In genomic region chr5:116772152-116772501, GRCh38 we compare ENCODE assay signal across 13 cellular contexts.
A peak's percentile ranks its signal among the peaks of the same experiment; 100 is the strongest.
DNase-seq lines count a peak whose midpoint lies in the region; ATAC-seq and TF ChIP-seq lines count a peak whose summit lies in the region.
"Had no signal": no experiment of that assay in that cellular context is flagged by ENCODE, and none has a peak within 500 bp of the region (broad histone marks: within the 10 kb centered on the region; RNA-seq: fewer than 3 reads in every experiment).

No MANE protein-coding gene starts in this region.

- no CpG with 5 or more reads among the region's 1 CpG for WGBS in mesendoderm (ENCODE audit: extremely low coverage, insufficient coverage, low lambda C conversion rate)

- H3K4me3 Mint-ChIP-seq in activated T-helper 1 cell treated with anti-CD3 and anti-CD28 coated beads, Interleukin-12 subunit alpha, Interleukin-12 subunit beta, Interleukin-2, Interleukin-4 antibody, amounts not matched to agents 30 ng/mL and 10 ng/mL and 1 ng/mL, durations not matched to agents 14 hours and 24 hours and 36 hours: no peak overlapping the region

- H3K36me3 Mint-ChIP-seq in activated T-helper 1 cell treated with anti-CD3 and anti-CD28 coated beads, Interleukin-12 subunit alpha, Interleukin-12 subunit beta, Interleukin-2, Interleukin-4 antibody, amounts not matched to agents 30 ng/mL and 10 ng/mL and 1 ng/mL, durations not matched to agents 14 hours and 24 hours and 36 hours (ENCODE audit: low read depth): no peaks in the 10 kb centered on the region

- no peak overlapping the region for H3K56ac ChIP-seq in mesendoderm (ENCODE audit: low read length)

- H4K8ac ChIP-seq in mesendoderm (ENCODE audit: low read depth, low read length): no peak overlapping the region

- peak; percentile 53 for ATAC-seq in Right ventricle myocardium superior (ENCODE audit: poor library complexity)
- ATAC-seq in HG03520 (IDR thresholded peaks at IDR 0.05; ENCODE audit: unreplicated experiment): no peak
- ATAC-seq: A549 had no signal

- peak overlapping the region; percentile 94 for H3K18ac ChIP-seq in mesendoderm (ENCODE audit: low read length)

- H2BK5ac ChIP-seq in mesendoderm (ENCODE audit: low read length): no peak overlapping the region

- TF ChIP-seq CTCF in breast epithelium (IDR thresholded peaks at IDR 0.05): no peak

- no peak overlapping the region for H3K27ac Mint-ChIP-seq in activated T-helper 1 cell treated with anti-CD3 and anti-CD28 coated beads, Interleukin-12 subunit alpha, Interleukin-12 subunit beta, Interleukin-2, Interleukin-4 antibody, amounts not matched to agents 30 ng/mL and 10 ng/mL and 1 ng/mL, durations not matched to agents 14 hours and 24 hours and 36 hours

- H3K4me3 ChIP-seq in breast epithelium (no peak overlapping the region), mesendoderm (ENCODE audit: low read length) (no peak overlapping the region)
- H3K4me3 ChIP-seq: A549, SK-N-MC had no signal

- no peaks in the 10 kb centered on the region for H3K4me1 Mint-ChIP-seq in activated T-helper 1 cell treated with anti-CD3 and anti-CD28 coated beads, Interleukin-12 subunit alpha, Interleukin-12 subunit beta, Interleukin-2, Interleukin-4 antibody, amounts not matched to agents 30 ng/mL and 10 ng/mL and 1 ng/mL, durations not matched to agents 14 hours and 24 hours and 36 hours (ENCODE audit: low read depth)

- H3K9ac ChIP-seq in mesendoderm (ENCODE audit: low read length): no peak overlapping the region

- intact Hi-C loops in Right ventricle myocardium superior (cut with DNase I): no loop called here
- intact Hi-C loops in cardiac septum (cut with DNase I): no loop called here
- intact Hi-C loops in breast epithelium (cut with DNase I; ENCODE audit: low total_unique reads): no loop called here
- intact Hi-C loops in activated T-helper 1 cell treated with anti-CD3 and anti-CD28 coated beads, Interleukin-12 subunit alpha, Interleukin-12 subunit beta, Interleukin-2, Interleukin-4 antibody, amounts not matched to agents 30 ng/mL and 10 ng/mL and 1 ng/mL, durations not matched to agents 14 hours and 24 hours and 36 hours (cut with micrococcal nuclease): no loop called here

- peak overlapping the region; percentile 71 to 84 for H3K27ac ChIP-seq in breast epithelium
- no peak overlapping the region for H3K27ac ChIP-seq in mesendoderm (ENCODE audit: low read depth, low read length)
- H3K27ac ChIP-seq: A549, RWPE1, SK-N-MC had no signal

- H3K9me3 ChIP-seq in breast epithelium: no peaks in the 10 kb centered on the region
- H3K9me3 ChIP-seq: A549 had no signal

- no peak for TF ChIP-seq POLR2A in breast epithelium (IDR thresholded peaks at IDR 0.05)

- no peak overlapping the region for H3K4ac ChIP-seq in mesendoderm (ENCODE audit: low read depth, low read length)

- no peak overlapping the region for H4K5ac ChIP-seq in mesendoderm (ENCODE audit: low read length)

- H3K23ac ChIP-seq in mesendoderm (ENCODE audit: low read length): no peak overlapping the region

- H3K4me2 ChIP-seq in mesendoderm (ENCODE audit: low read length): no peak overlapping the region
- H3K4me2 ChIP-seq: A549 had no signal

- no peaks in the 10 kb centered on the region for H3K27me3 Mint-ChIP-seq in activated T-helper 1 cell treated with anti-CD3 and anti-CD28 coated beads, Interleukin-12 subunit alpha, Interleukin-12 subunit beta, Interleukin-2, Interleukin-4 antibody, amounts not matched to agents 30 ng/mL and 10 ng/mL and 1 ng/mL, durations not matched to agents 14 hours and 24 hours and 36 hours (ENCODE audit: insufficient read depth)

- no peaks in the 10 kb centered on the region for H3K36me3 ChIP-seq in breast epithelium
- H3K36me3 ChIP-seq in mesendoderm (ENCODE audit: control insufficient read depth, insufficient read depth, low read length): no peaks in the 10 kb centered on the region

- peak overlapping the region; percentile 92 for H2BK15ac ChIP-seq in mesendoderm (replicated peaks; ENCODE audit: low read depth)

- DNase-seq in Right ventricle myocardium superior (no peak), cardiac septum (ENCODE audit: low spot score) (no peak), breast epithelium (ENCODE audit: low spot score in 2 of 2) (no peak), mesendoderm (no peak), germinal center (ENCODE audit: low spot score) (no peak)
- no peak for DNase-seq in activated CD4-positive, CD25-positive, alpha-beta regulatory T cell treated with anti-CD3 and anti-CD28 coated beads, Interleukin-2, amount 50 U/mL, for 72 hours
- no peak for DNase-seq in activated T-helper 1 cell treated with anti-CD3 and anti-CD28 coated beads, Interleukin-12 subunit alpha, Interleukin-12 subunit beta, Interleukin-2, Interleukin-4 antibody, amounts not matched to agents 30 ng/mL and 10 ng/mL and 1 ng/mL, durations not matched to agents 14 hours and 24 hours and 36 hours (ENCODE audit: low spot score)
- DNase-seq: NCI-H1417 treated with DMSO at 0.1 percent for 48 hours, NCI-H1930 had no signal

- H3K9me3 Mint-ChIP-seq in activated T-helper 1 cell treated with anti-CD3 and anti-CD28 coated beads, Interleukin-12 subunit alpha, Interleukin-12 subunit beta, Interleukin-2, Interleukin-4 antibody, amounts not matched to agents 30 ng/mL and 10 ng/mL and 1 ng/mL, durations not matched to agents 14 hours and 24 hours and 36 hours: no peaks in the 10 kb centered on the region

- peak overlapping the region; percentile 45 for H2BK120ac ChIP-seq in mesendoderm (ENCODE audit: low read depth, low read length)

- no peaks in the 10 kb centered on the region for H3K79me2 ChIP-seq in mesendoderm (ENCODE audit: control insufficient read depth, insufficient read depth, low read length)

- no peaks in the 10 kb centered on the region for H3K79me1 ChIP-seq in mesendoderm (ENCODE audit: low read length)

- H3K27me3 ChIP-seq in breast epithelium (no peaks in the 10 kb centered on the region), mesendoderm (ENCODE audit: insufficient read depth, low read length, poor library complexity) (no peaks in the 10 kb centered on the region)

- no peak overlapping the region for H2AK5ac ChIP-seq in mesendoderm (ENCODE audit: low read length)

- peaks cover 0 to 10% of the 10 kb centered on the region in 2 donors for H3K4me1 ChIP-seq in breast epithelium
- H3K4me1 ChIP-seq in mesendoderm (ENCODE audit: control insufficient read depth, low read depth, low read length): peaks cover 19% of the 10 kb centered on the region
- H3K4me1 ChIP-seq: A549 had no signal
